In genomic region chr9:131732636-131733340, GRCh38 we compare ENCODE assay signal across 8 cellular contexts. TPM values are rescaled to one million over a fixed set of nuclear protein-coding genes. Genes with fewer than 3 reads are reported as not detected.
DNase-seq lines count a peak whose midpoint lies in the region.

No MANE protein-coding gene starts in this region.

- H3K36me3 ChIP-seq in esophagus (ENCODE audit: control insufficient read depth in 2 of 2, insufficient read depth in 2 of 2, low read length in 1 of 2) = no peaks in the 10 kb centered on the region

- no peaks in the 10 kb centered on the region for H3K9me3 ChIP-seq in esophagus (ENCODE audit: control insufficient read depth in 2 of 2, insufficient read depth in 1 of 2, low read depth in 1 of 2, low read length in 1 of 2)

- DNase-seq in SIG-M5 treated with dmso at 0.1 percent for 504 hours (lab: John Stamatoyannopoulos, UW; ENCODE audit: unreplicated experiment) = peak; percentile 63
- no peak for DNase-seq in SIG-M5 (lab: John Stamatoyannopoulos, UW)
- peak; percentile 92 for DNase-seq in SKM-1 treated with dmso at 0.1 percent for 144 hours (lab: John Stamatoyannopoulos, UW; ENCODE audit: unreplicated experiment)
- DNase-seq in stimulated activated naive CD4-positive, alpha-beta T cell treated with Interleukin-2 at 50 U/mL for 16 hours (lab: John Stamatoyannopoulos, UW) = peak; percentile 26
- DNase-seq in OCI-M2 (lab: John Stamatoyannopoulos, UW; ENCODE audit: unreplicated experiment) = no peak
- DNase-seq in caudate nucleus (lab: John Stamatoyannopoulos, UW) = no peak
- no peak for DNase-seq in NCI-H1930 (lab: John Stamatoyannopoulos, UW)

- WGBS in esophagus, 2 donors = 62 to 64% methylated on average over 13 of the region's 13 CpGs

- H3K4me3 ChIP-seq in esophagus (ENCODE audit: low read depth in 1 of 2, low read length in 2 of 2) = no peak overlapping the region

- no peaks in the 10 kb centered on the region for H3K27me3 ChIP-seq in esophagus (ENCODE audit: control insufficient read depth in 1 of 2, insufficient read depth in 2 of 2, low read length in 2 of 2)

- peaks cover 13 to 27% of the 10 kb centered on the region in 2 donors for H3K4me1 ChIP-seq in esophagus (ENCODE audit: control insufficient read depth in 2 of 2, insufficient read depth in 2 of 2, low read length in 1 of 2)

- H3K27ac ChIP-seq in esophagus (ENCODE audit: low read depth in 2 of 2, low read length in 1 of 2) = peak overlapping the region; percentile 34 to 67
- no peak overlapping the region for H3K27ac ChIP-seq in caudate nucleus (ENCODE audit: low read depth, low read length)

RNA-seq across cellular contexts. Expression of gene RAPGEF1, which starts 7.1 kb away (rescaled TPM):
- polyA plus RNA-seq in esophagus = 10 to 100 TPM in 1 of 2 donors, 1 to 10 TPM in 1; 9.0 to 11.0 TPM

Comparison
In these comparisons a context has a peak if more than half of its experiments do, and no peak if none do; other contexts are left out.
1. DNase-seq: peak in SIG-M5 treated with dmso at 0.1 percent for 504 hours (single experiment), SKM-1 treated with dmso at 0.1 percent for 144 hours (single experiment) and stimulated activated naive CD4-positive, alpha-beta T cell treated with Interleukin-2 at 50 U/mL for 16 hours (single experiment); none in SIG-M5 (single experiment), OCI-M2 (single experiment), caudate nucleus (0 of 61) and NCI-H1930 (0 of 2).